ENCODE assay signal across 8 cellular contexts in genomic region chr6:20533746-20534294, GRCh38. TPM values are rescaled to one million over a fixed set of nuclear protein-coding genes. Genes with fewer than 3 reads are reported as not detected.
DNase-seq lines count a peak whose midpoint lies in the region; ATAC-seq and TF ChIP-seq lines count a peak whose summit lies in the region.

No MANE protein-coding gene starts in this region.

- H3K23ac ChIP-seq in neuronal stem cell (ENCODE audit: low read depth, low read length, poor library complexity) = no peak overlapping the region

- no peaks in the 10 kb centered on the region for H3K36me3 Mint-ChIP-seq in chondrocyte (ENCODE audit: low read depth)

- no peak overlapping the region for H2BK120ac ChIP-seq in neuronal stem cell (ENCODE audit: low read depth, low read length)

- no peak overlapping the region for H2AK5ac ChIP-seq in neuronal stem cell (ENCODE audit: low read depth, low read length)

- WGBS in HUES64 = 37% methylated on average over 4 of the region's 6 CpGs
- WGBS in neuronal stem cell (ENCODE audit: extremely low coverage in 2 of 2, insufficient read length in 2 of 2, insufficient replicate concordance in 1 of 2), 2 donors = no CpG with 5 or more reads among the region's 6 CpGs

- H3K4me3 ChIP-seq in HUES64 (ENCODE audit: low read length) = peak overlapping the region; percentile 87
- peak overlapping the region in 1 of 2 donors; percentile 75 for H3K4me3 ChIP-seq in neuronal stem cell (ENCODE audit: low read length in 2 of 2)

- H3K36me3 ChIP-seq in HUES64 (ENCODE audit: insufficient read depth, low read length) (no peaks in the 10 kb centered on the region), neuronal stem cell (replicated peaks in 1 of 2; ENCODE audit: control insufficient read depth in 2 of 2, insufficient read depth in 2 of 2, low read length in 2 of 2) (peaks cover 0 to 6% of the 10 kb centered on the region in 2 donors)

- no peaks in the 10 kb centered on the region for H3K27me3 Mint-ChIP-seq in chondrocyte (ENCODE audit: low read depth)

- H3K4me1 Mint-ChIP-seq in chondrocyte (ENCODE audit: low read depth) = peaks cover 23% of the 10 kb centered on the region

- no peaks in the 10 kb centered on the region for H3K9me3 Mint-ChIP-seq in chondrocyte (ENCODE audit: low read depth)

- no peaks in the 10 kb centered on the region for H3K27me3 ChIP-seq in HUES64 (ENCODE audit: insufficient read depth, low read length)
- H3K27me3 ChIP-seq in neuronal stem cell (ENCODE audit: control insufficient read depth in 3 of 3, insufficient read depth in 3 of 3, low read depth in 1 of 3, low read length in 3 of 3) = no peaks in the 10 kb centered on the region

- no peak overlapping the region for H3K18ac ChIP-seq in neuronal stem cell (ENCODE audit: low read length)

- H3K4me3 Mint-ChIP-seq in chondrocyte (ENCODE audit: unreplicated experiment) = peak overlapping the region; percentile 90

- H4K8ac ChIP-seq in neuronal stem cell (ENCODE audit: low read depth, low read length) = no peak overlapping the region

- H3K4me1 ChIP-seq in HUES64 (ENCODE audit: insufficient read depth, low read length) = peaks cover 11% of the 10 kb centered on the region; the same call in 1 of the 2 replicates
- peaks cover 4 to 6% of the 10 kb centered on the region in 2 donors for H3K4me1 ChIP-seq in neuronal stem cell (ENCODE audit: control insufficient read depth in 2 of 2, insufficient read depth in 1 of 2, low read depth in 1 of 2, low read length in 2 of 2)

- no peak overlapping the region for H3K4ac ChIP-seq in neuronal stem cell (ENCODE audit: low read length)

- no peaks in the 10 kb centered on the region for H3K9me3 ChIP-seq in HUES64 (ENCODE audit: insufficient read depth, low read depth, low read length)
- no peaks in the 10 kb centered on the region for H3K9me3 ChIP-seq in neuronal stem cell (replicated peaks in 1 of 2; ENCODE audit: control insufficient read depth in 2 of 2, insufficient read depth in 1 of 2, low read depth in 1 of 2, low read length in 2 of 2)

- TF ChIP-seq CTCF in chondrocyte (IDR thresholded peaks at IDR 0.05) = no peak

- no peak overlapping the region for H3K14ac ChIP-seq in neuronal stem cell (ENCODE audit: low read length)

- DNase-seq in chondrocyte (ENCODE audit: low spot score) (no peak), neuronal stem cell (ENCODE audit: low spot score) (no peak), NCI-H1048 (lab: John Stamatoyannopoulos, UW) (no peak), SIG-M5 (lab: John Stamatoyannopoulos, UW) (no peak), inferior parietal cortex (ENCODE audit: extremely low spot score) (no peak)

- no peak overlapping the region for H2BK15ac ChIP-seq in neuronal stem cell (ENCODE audit: low read length)

- peak overlapping the region; percentile 50 for H3K4me2 ChIP-seq in neuronal stem cell (ENCODE audit: insufficient read depth, low read length, poor library complexity, severe bottlenecking)

- H3K79me1 ChIP-seq in neuronal stem cell (ENCODE audit: low read depth, low read length) = peaks cover 2% of the 10 kb centered on the region

- no peak overlapping the region for H2BK12ac ChIP-seq in neuronal stem cell (ENCODE audit: low read length)

- H3K27ac Mint-ChIP-seq in chondrocyte (ENCODE audit: unreplicated experiment) = peak overlapping the region; percentile 96

- H4K91ac ChIP-seq in neuronal stem cell (ENCODE audit: low read depth, low read length, poor library complexity) = no peak overlapping the region

- H2BK5ac ChIP-seq in neuronal stem cell (ENCODE audit: low read length) = no peak overlapping the region

- peak; percentile 3 for ATAC-seq in GM19351 (IDR thresholded peaks at IDR 0.05; ENCODE audit: unreplicated experiment)
- no peak for ATAC-seq in HG02970 (IDR thresholded peaks at IDR 0.05; ENCODE audit: low FRiP score, unreplicated experiment)

- H2AFZ ChIP-seq in neuronal stem cell (ENCODE audit: low read length) = peak overlapping the region; percentile 91

- H3K9ac ChIP-seq in HUES64 (ENCODE audit: low read depth, low read length) (peak overlapping the region; percentile 91; the same call in 1 of the 2 replicates), neuronal stem cell (ENCODE audit: low read depth, low read length, poor library complexity) (no peak overlapping the region)

- H3K27ac ChIP-seq in HUES64 (ENCODE audit: low read depth, low read length) (peak overlapping the region; percentile 85), neuronal stem cell (replicated peaks; ENCODE audit: low read length) (no peak overlapping the region)

RNA-seq across cellular contexts. Expression of gene CDKAL1, which starts 0.4 kb away (rescaled TPM):
- 12.5 TPM for polyA plus RNA-seq in HUES64 (2013, experiment 1 of 2)
- polyA plus RNA-seq in HUES64 (2013, experiment 2 of 2) = 15.2 TPM
- 9.6 to 14.4 TPM (median 10.3 TPM) in 3 replicates for total RNA-seq in chondrocyte
- polyA plus RNA-seq in neuronal stem cell (2013, experiment 1 of 2) = 11.4 TPM
- polyA plus RNA-seq in neuronal stem cell (2013, experiment 2 of 2) = 11.8 TPM
